Comparison of ENCODE assay signal across 10 cellular contexts in genomic region chr17:27348196-27348595, GRCh38. TPM values are rescaled to one million over a fixed set of nuclear protein-coding genes. Genes with fewer than 3 reads are reported as not detected.
DNase-seq lines count a peak whose midpoint lies in the region; ATAC-seq and TF ChIP-seq lines count a peak whose summit lies in the region.
"Had no signal": no experiment of that assay in that cellular context is flagged by ENCODE, and none has a peak within 500 bp of the region (broad histone marks: within the 10 kb centered on the region; RNA-seq: fewer than 3 reads in every experiment).

No MANE protein-coding gene starts in this region.

- peaks cover 19% of the 10 kb centered on the region for H3K4me1 Mint-ChIP-seq in endodermal cell

- H3K27ac Mint-ChIP-seq in endodermal cell = no peak overlapping the region

- H3K4me3 ChIP-seq in DOHH2 (ENCODE audit: low read length) = peak overlapping the region; percentile 75
- peak overlapping the region; percentile 81 for H3K4me3 ChIP-seq in OCI-LY3 (ENCODE audit: low read length)
- H3K4me3 ChIP-seq in endodermal cell (ENCODE audit: low read length) = no peak overlapping the region
- no peak overlapping the region for H3K4me3 ChIP-seq in prostate gland

- H3K27ac ChIP-seq in DOHH2 (ENCODE audit: low read depth, low read length) = peak overlapping the region; percentile 0; the same call in 1 of the 2 replicates
- no peak overlapping the region for H3K27ac ChIP-seq in OCI-LY3 (ENCODE audit: low read length)
- H3K27ac ChIP-seq in endodermal cell (ENCODE audit: low read depth, low read length) = no peak overlapping the region
- H3K27ac ChIP-seq in prostate gland = peak overlapping the region; percentile 74 to 80

- H3K79me2 ChIP-seq in DOHH2 (ENCODE audit: control insufficient read depth, low read length) (peaks cover 11% of the 10 kb centered on the region), OCI-LY3 (ENCODE audit: low read length) (no peaks in the 10 kb centered on the region)

- no peak for DNase-seq in endodermal cell
- DNase-seq in prostate gland (ENCODE audit: low spot score) = no peak
- DNase-seq in head of caudate nucleus = no peak
- no peak for DNase-seq in amniotic stem cell (lab: John Stamatoyannopoulos, UW)
- DNase-seq: cortex of kidney, mammary epithelial cell had no signal

- H3K4me2 ChIP-seq in DOHH2 (ENCODE audit: low read length) (peak overlapping the region; percentile 73), OCI-LY3 (ENCODE audit: low read length) (peak overlapping the region; percentile 92)

- no peaks in the 10 kb centered on the region for H3K27me3 Mint-ChIP-seq in endodermal cell (ENCODE audit: insufficient read depth)

- H3K9ac ChIP-seq in OCI-LY3 (ENCODE audit: low read length) (peak overlapping the region; percentile 60), endodermal cell (ENCODE audit: extremely low read depth, low read length, poor library complexity, severe bottlenecking) (no peak overlapping the region)

- H3K4me1 ChIP-seq in DOHH2 (ENCODE audit: control insufficient read depth, low read length) (peaks cover 48% of the 10 kb centered on the region), OCI-LY3 (ENCODE audit: low read length) (peaks cover 34% of the 10 kb centered on the region), endodermal cell (ENCODE audit: control insufficient read depth, insufficient read depth, low read length) (peaks cover 3% of the 10 kb centered on the region), prostate gland (replicated peaks) (no peaks in the 10 kb centered on the region)

- WGBS in endodermal cell (ENCODE audit: insufficient coverage in 1 of 2, insufficient read length in 1 of 2), 2 experiments = 100% methylated on average over 2 of the region's 2 CpGs; no CpG with 5 or more reads in 1 of the 2 experiments
- WGBS in prostate gland = 79% methylated on average over 2 of the region's 2 CpGs

- H3F3A ChIP-seq in DOHH2 (ENCODE audit: control insufficient read depth, insufficient read depth) = peaks cover 19% of the 10 kb centered on the region

- no peaks in the 10 kb centered on the region for H3K9me2 ChIP-seq in DOHH2 (replicated peaks; ENCODE audit: control insufficient read depth, low read length)

- no peak for ATAC-seq in GM18907 (IDR thresholded peaks at IDR 0.05; ENCODE audit: unreplicated experiment)
- ATAC-seq in HG03457 (IDR thresholded peaks at IDR 0.05; ENCODE audit: unreplicated experiment) = no peak

- H4K20me1 ChIP-seq in DOHH2 (ENCODE audit: control insufficient read depth, insufficient read depth, low read depth, low read length) (no peaks in the 10 kb centered on the region), OCI-LY3 (ENCODE audit: insufficient read depth, low read length) (no peaks in the 10 kb centered on the region)

- no peaks in the 10 kb centered on the region for H3K9me3 Mint-ChIP-seq in endodermal cell

- H3K27me3 ChIP-seq in DOHH2 (ENCODE audit: control insufficient read depth, low read length) = no peaks in the 10 kb centered on the region
- H3K27me3 ChIP-seq in OCI-LY3 (ENCODE audit: low read depth, low read length) = peaks cover 14% of the 10 kb centered on the region
- H3K27me3 ChIP-seq in endodermal cell (ENCODE audit: control insufficient read depth, insufficient read depth, low read length, poor library complexity, severe bottlenecking) = no peaks in the 10 kb centered on the region
- H3K27me3 ChIP-seq in prostate gland (replicated peaks; ENCODE audit: insufficient read depth) = no peaks in the 10 kb centered on the region

- no peak for TF ChIP-seq POLR2A in prostate gland (IDR thresholded peaks at IDR 0.05)

- H2AFZ ChIP-seq in OCI-LY3 (ENCODE audit: low read depth, low read length) = peak overlapping the region; percentile 79; the same call in 1 of the 2 replicates

- peaks cover 16% of the 10 kb centered on the region for H3K36me3 Mint-ChIP-seq in endodermal cell (ENCODE audit: low read depth)

- TF ChIP-seq CTCF in DOHH2 (IDR thresholded peaks at IDR 0.05; ENCODE audit: low read depth, low read length, poor library complexity, severe bottlenecking) (no peak), OCI-LY3 (IDR thresholded peaks at IDR 0.05; ENCODE audit: low read depth, low read length) (no peak), endodermal cell (conservative IDR thresholded peaks at IDR 0.05) (no peak), prostate gland (IDR thresholded peaks at IDR 0.05) (no peak)

- intact Hi-C loops in prostate gland (cut with DNase I) = no loop called here
- intact Hi-C loops in head of caudate nucleus (cut with DNase I) = loop anchor here (5.0 kb wide), 1 partner anchor 56 kb away; the partner anchor contains the start of gene WSB1

- no peaks in the 10 kb centered on the region for H3K36me3 ChIP-seq in DOHH2 (ENCODE audit: control insufficient read depth, low read length)
- H3K36me3 ChIP-seq in OCI-LY3 (replicated peaks; ENCODE audit: low read depth, low read length) = no peaks in the 10 kb centered on the region
- no peaks in the 10 kb centered on the region for H3K36me3 ChIP-seq in endodermal cell (ENCODE audit: control insufficient read depth, insufficient read depth, low read length)
- H3K36me3 ChIP-seq in prostate gland = no peaks in the 10 kb centered on the region

- H3K9me3 ChIP-seq in DOHH2 (ENCODE audit: control insufficient read depth, insufficient read depth, low read length) (no peaks in the 10 kb centered on the region), OCI-LY3 (ENCODE audit: insufficient read depth, low read length) (no peaks in the 10 kb centered on the region), endodermal cell (ENCODE audit: control insufficient read depth, low read length) (no peaks in the 10 kb centered on the region), prostate gland (no peaks in the 10 kb centered on the region)

- H3K4me3 Mint-ChIP-seq in endodermal cell = peak overlapping the region; percentile 45

RNA-seq across cellular contexts. Expression of gene WSB1, which starts 54.3 kb away (rescaled TPM):
- total RNA-seq in endodermal cell (100 to 1,000 TPM; 236 to 270 TPM), prostate gland (100 to 1,000 TPM in 1 of 2 donors, 10 to 100 TPM in 1; 45.7 to 116 TPM)
- polyA plus RNA-seq in endodermal cell (2013, experiment 1 of 2) = 364 TPM
- polyA plus RNA-seq in endodermal cell (2013, experiment 2 of 2) = 298 TPM

Comparison
In these comparisons a context has a peak if more than half of its experiments do, and no peak if none do; other contexts are left out.
1. H3K27ac ChIP-seq: peak in DOHH2 (single experiment) and prostate gland (2 of 2); none in OCI-LY3 (single experiment) and endodermal cell (single experiment).
2. H3K4me3 ChIP-seq: peak in DOHH2 (single experiment) and OCI-LY3 (single experiment); none in endodermal cell (single experiment) and prostate gland (0 of 2).